In the genomic region with DNA sequence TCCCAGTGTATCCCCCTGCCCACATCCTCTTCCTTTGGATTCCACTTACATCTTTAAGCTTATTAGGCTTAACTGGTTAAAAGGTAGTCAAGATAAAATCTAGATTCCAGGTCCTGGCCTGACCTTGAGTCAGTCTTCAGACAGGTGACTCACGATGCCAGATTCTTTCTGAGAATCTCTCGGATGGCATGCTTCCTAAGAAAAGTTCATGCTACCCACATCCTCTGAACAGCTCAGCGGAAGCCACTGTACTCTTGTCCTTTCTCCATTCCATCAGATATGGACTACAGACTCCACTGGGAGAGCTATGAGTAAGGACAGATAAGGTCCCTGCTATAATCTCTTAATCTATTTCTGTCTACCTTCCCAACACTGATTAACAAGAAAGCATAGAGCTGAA, we compare ENCODE assay signal across 14 cellular contexts. TPM values are rescaled to one million over a fixed set of nuclear protein-coding genes. Genes with fewer than 3 reads are reported as not detected.
A peak's percentile ranks its signal among the peaks of the same experiment; 100 is the strongest.
DNase-seq lines count a peak whose midpoint lies in the region; ATAC-seq, FAIRE-seq and TF ChIP-seq lines count a peak whose summit lies in the region.
"Had no signal": no experiment of that assay in that cellular context is flagged by ENCODE, and none has a peak within 500 bp of the region (broad histone marks: within the 10 kb centered on the region; RNA-seq: fewer than 3 reads in every experiment).

No MANE protein-coding gene starts in this region.

- FAIRE-seq in small intestine (lab: Jason Lieb, UNC), result no peak

- no peak overlapping the region for H3K4me3 ChIP-seq in cardiac muscle cell
- no peak overlapping the region for H3K4me3 ChIP-seq in right atrium auricular region
- no peak overlapping the region for H3K4me3 ChIP-seq in fibroblast of mammary gland (ENCODE audit: control insufficient read depth, low read depth, low read length)
- no peak overlapping the region for H3K4me3 ChIP-seq in small intestine (ENCODE audit: low read depth in 1 of 2, low read length in 2 of 2)
- no peak overlapping the region for H3K4me3 ChIP-seq in transverse colon
- H3K4me3 ChIP-seq: neural progenitor cell, upper lobe of right lung had no signal

- intact Hi-C loops in transverse colon (cut with DNase I; ENCODE audit: low total_unique reads), result no loop called here

- TF ChIP-seq POLR2A in transverse colon (IDR thresholded peaks at IDR 0.05), result no peak

- peaks cover 6% of the 10 kb centered on the region for H3K36me3 ChIP-seq in cardiac muscle cell
- peaks cover 17% of the 10 kb centered on the region for H3K36me3 ChIP-seq in right atrium auricular region
- H3K36me3 ChIP-seq in small intestine (ENCODE audit: control insufficient read depth in 2 of 2, insufficient read depth in 2 of 2, low read length in 2 of 2), result peaks cover 2 to 3% of the 10 kb centered on the region in 2 donors
- peaks cover 0 to 12% (median 0%) of the 10 kb centered on the region in 4 donors for H3K36me3 ChIP-seq in transverse colon
- H3K36me3 ChIP-seq: neural progenitor cell had no signal

- peak; percentile 87 for ATAC-seq in SK-N-SH treated with all-trans-retinoic acid at 6 μM for 48 hours
- ATAC-seq: activated T-cell treated with anti-CD3 and anti-CD28 coated beads, Interleukin-2, amount 50 U/mL, for 4 hours; upper lobe of right lung had no signal

- TF ChIP-seq CTCF in cardiac muscle cell (IDR thresholded peaks at IDR 0.05; ENCODE audit: low read depth, low read length), result no peak
- no peak for TF ChIP-seq CTCF in right atrium auricular region (IDR thresholded peaks at IDR 0.05)
- no peak for TF ChIP-seq CTCF in fibroblast of mammary gland (conservative IDR thresholded peaks at IDR 0.05; ENCODE audit: control insufficient read depth, insufficient read depth, low read depth, low read length)
- TF ChIP-seq CTCF in transverse colon (IDR thresholded peaks at IDR 0.05), result no peak

- TF ChIP-seq EP300 in transverse colon (IDR thresholded peaks at IDR 0.05; ENCODE audit: low read depth), result no peak

- no peaks in the 10 kb centered on the region for H3K9me3 ChIP-seq in cardiac muscle cell (ENCODE audit: low read depth)
- H3K9me3 ChIP-seq in right atrium auricular region, result no peaks in the 10 kb centered on the region
- H3K9me3 ChIP-seq in small intestine (ENCODE audit: control insufficient read depth, low read depth), result no peaks in the 10 kb centered on the region
- H3K9me3 ChIP-seq in transverse colon, result no peaks in the 10 kb centered on the region
- H3K9me3 ChIP-seq: upper lobe of right lung had no signal

- H3K27ac ChIP-seq in cardiac muscle cell (peak overlapping the region; percentile 44), right atrium auricular region (no peak overlapping the region), small intestine (ENCODE audit: low read depth in 1 of 2, low read length in 1 of 2) (no peak overlapping the region), transverse colon (no peak overlapping the region)
- H3K27ac ChIP-seq: neural progenitor cell, upper lobe of right lung had no signal

- DNase-seq in cardiac muscle cell (ENCODE audit: low read depth in 1 of 2, low spot score in 1 of 2) (peak in 1 of 2 donors; percentile 66), right atrium auricular region (ENCODE audit: low spot score) (no peak), fibroblast of mammary gland (ENCODE audit: low read depth) (peak; percentile 92), small intestine (peak; percentile 74), transverse colon (no peak), C1 segment of cervical spinal cord (lab: John Stamatoyannopoulos, UW) (no peak), NCI-H1105 (lab: John Stamatoyannopoulos, UW) (no peak)
- DNase-seq: activated T-cell treated with anti-CD3 and anti-CD28 coated beads, Interleukin-2, amount 50 U/mL, for 4 hours; AML-193; cortex of kidney; NCI-H446 treated with DMSO at 0.1 percent for 48 hours; upper lobe of right lung had no signal

- H3K4me1 ChIP-seq in cardiac muscle cell (ENCODE audit: low read depth), result peaks cover 6% of the 10 kb centered on the region
- peaks cover 0 to 16% of the 10 kb centered on the region in 2 donors for H3K4me1 ChIP-seq in right atrium auricular region
- no peaks in the 10 kb centered on the region for H3K4me1 ChIP-seq in small intestine (ENCODE audit: control insufficient read depth in 2 of 2, insufficient read depth in 1 of 2, low read depth in 1 of 2, low read length in 1 of 2)
- H3K4me1 ChIP-seq in transverse colon, result peaks cover 0 to 7% (median 0%) of the 10 kb centered on the region in 4 donors
- H3K4me1 ChIP-seq: neural progenitor cell had no signal

- 25 to 65% (median 44%) methylated on average over 3 of the region's 3 CpGs for WGBS in small intestine, 3 donors
- 77 to 87% methylated on average over 2 to 3 of the region's 3 CpGs for WGBS in transverse colon (ENCODE audit: low coverage in 1 of 2), 2 donors

- no peaks in the 10 kb centered on the region for H3K27me3 ChIP-seq in cardiac muscle cell
- H3K27me3 ChIP-seq in right atrium auricular region, result no peaks in the 10 kb centered on the region
- H3K27me3 ChIP-seq in small intestine (ENCODE audit: control insufficient read depth in 2 of 2, insufficient read depth in 2 of 2, low read length in 2 of 2), result no peaks in the 10 kb centered on the region
- H3K27me3 ChIP-seq in transverse colon, result no peaks in the 10 kb centered on the region
- H3K27me3 ChIP-seq: neural progenitor cell, upper lobe of right lung had no signal

- in situ Hi-C loops in transverse colon (cut with MboI; ENCODE audit: low pct_ligation_motif_present in 1 of 4, low pct_unique_long_range_greater_than_20kb in 1 of 4, low sequenced_read_pairs in 3 of 4), result no loop called here

TF ChIP-seq in SK-N-SH treated with all-trans-retinoic acid at 6 μM for 48 hours, 23 proteins besides CTCF, POLR2A, EP300 and RAD21 (continues in another document):
- no peak for TF ChIP-seq PPARA (CRISPR knock-in tag; IDR thresholded peaks at IDR 0.05; ENCODE audit: borderline replicate concordance)
- TF ChIP-seq CSDC2 (CRISPR knock-in tag; IDR thresholded peaks at IDR 0.05), result no peak
- no peak for TF ChIP-seq ZNF70 (CRISPR knock-in tag; IDR thresholded peaks at IDR 0.05)
- no peak for TF ChIP-seq ZNF8 (CRISPR knock-in tag; IDR thresholded peaks at IDR 0.05)
- TF ChIP-seq, protein P1, sequence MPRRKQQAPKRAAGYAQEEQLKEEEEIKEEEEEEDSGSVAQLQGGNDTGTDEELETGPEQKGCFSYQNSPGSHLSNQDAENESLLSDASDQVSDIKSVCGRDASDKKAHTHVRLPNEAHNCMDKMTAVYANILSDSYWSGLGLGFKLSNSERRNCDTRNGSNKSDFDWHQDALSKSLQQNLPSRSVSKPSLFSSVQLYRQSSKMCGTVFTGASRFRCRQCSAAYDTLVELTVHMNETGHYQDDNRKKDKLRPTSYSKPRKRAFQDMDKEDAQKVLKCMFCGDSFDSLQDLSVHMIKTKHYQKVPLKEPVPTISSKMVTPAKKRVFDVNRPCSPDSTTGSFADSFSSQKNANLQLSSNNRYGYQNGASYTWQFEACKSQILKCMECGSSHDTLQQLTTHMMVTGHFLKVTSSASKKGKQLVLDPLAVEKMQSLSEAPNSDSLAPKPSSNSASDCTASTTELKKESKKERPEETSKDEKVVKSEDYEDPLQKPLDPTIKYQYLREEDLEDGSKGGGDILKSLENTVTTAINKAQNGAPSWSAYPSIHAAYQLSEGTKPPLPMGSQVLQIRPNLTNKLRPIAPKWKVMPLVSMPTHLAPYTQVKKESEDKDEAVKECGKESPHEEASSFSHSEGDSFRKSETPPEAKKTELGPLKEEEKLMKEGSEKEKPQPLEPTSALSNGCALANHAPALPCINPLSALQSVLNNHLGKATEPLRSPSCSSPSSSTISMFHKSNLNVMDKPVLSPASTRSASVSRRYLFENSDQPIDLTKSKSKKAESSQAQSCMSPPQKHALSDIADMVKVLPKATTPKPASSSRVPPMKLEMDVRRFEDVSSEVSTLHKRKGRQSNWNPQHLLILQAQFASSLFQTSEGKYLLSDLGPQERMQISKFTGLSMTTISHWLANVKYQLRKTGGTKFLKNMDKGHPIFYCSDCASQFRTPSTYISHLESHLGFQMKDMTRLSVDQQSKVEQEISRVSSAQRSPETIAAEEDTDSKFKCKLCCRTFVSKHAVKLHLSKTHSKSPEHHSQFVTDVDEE (CRISPR knock-in tag; IDR thresholded peaks at IDR 0.05), result no peak
- no peak for TF ChIP-seq ZNF565 (CRISPR knock-in tag; conservative IDR thresholded peaks at IDR 0.05; ENCODE audit: low read depth)
- no peak for TF ChIP-seq ESRRG (CRISPR knock-in tag; IDR thresholded peaks at IDR 0.05)
- no peak for TF ChIP-seq BACH2 (CRISPR knock-in tag; IDR thresholded peaks at IDR 0.05; ENCODE audit: borderline replicate concordance)
- TF ChIP-seq, protein P2, sequence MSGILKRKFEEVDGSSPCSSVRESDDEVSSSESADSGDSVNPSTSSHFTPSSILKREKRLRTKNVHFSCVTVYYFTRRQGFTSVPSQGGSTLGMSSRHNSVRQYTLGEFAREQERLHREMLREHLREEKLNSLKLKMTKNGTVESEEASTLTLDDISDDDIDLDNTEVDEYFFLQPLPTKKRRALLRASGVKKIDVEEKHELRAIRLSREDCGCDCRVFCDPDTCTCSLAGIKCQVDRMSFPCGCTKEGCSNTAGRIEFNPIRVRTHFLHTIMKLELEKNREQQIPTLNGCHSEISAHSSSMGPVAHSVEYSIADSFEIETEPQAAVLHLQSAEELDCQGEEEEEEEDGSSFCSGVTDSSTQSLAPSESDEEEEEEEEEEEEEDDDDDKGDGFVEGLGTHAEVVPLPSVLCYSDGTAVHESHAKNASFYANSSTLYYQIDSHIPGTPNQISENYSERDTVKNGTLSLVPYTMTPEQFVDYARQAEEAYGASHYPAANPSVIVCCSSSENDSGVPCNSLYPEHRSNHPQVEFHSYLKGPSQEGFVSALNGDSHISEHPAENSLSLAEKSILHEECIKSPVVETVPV (CRISPR knock-in tag; IDR thresholded peaks at IDR 0.05), result no peak
- no peak for TF ChIP-seq GLIS3 (CRISPR knock-in tag; IDR thresholded peaks at IDR 0.05)
- TF ChIP-seq RARB (CRISPR knock-in tag; IDR thresholded peaks at IDR 0.05), result no peak; the same call in 1 of the 2 replicates
- TF ChIP-seq ZFP3 (CRISPR knock-in tag; IDR thresholded peaks at IDR 0.05), result peak; percentile 51; the same call in 1 of the 2 replicates
- TF ChIP-seq TOX (CRISPR knock-in tag; IDR thresholded peaks at IDR 0.05; ENCODE audit: borderline replicate concordance), result no peak

RNA-seq across cellular contexts. Expression of a gene that starts 43.4 kb away (rescaled TPM):
- 13.1 and 22.9 TPM in 2 replicates for total RNA-seq in cardiac muscle cell
- polyA plus RNA-seq in cardiac muscle cell, result 13.6 and 21.9 TPM in 2 replicates
- total RNA-seq in right atrium auricular region, result 1 to 10 TPM; 5.8 to 8.2 TPM
- polyA plus RNA-seq in small intestine, result 10 to 100 TPM; 18.4 to 34.2 (median 21.8) TPM
- 10 to 100 TPM; 38.5 to 68.5 (median 48.0) TPM for total RNA-seq in transverse colon

Comparison
In these comparisons a context has a peak if more than half of its experiments do, and no peak if none do; other contexts are left out.
1. DNase-seq: peak in fibroblast of mammary gland (single experiment) and small intestine (single experiment); none in right atrium auricular region (single experiment), transverse colon (single experiment), C1 segment of cervical spinal cord (0 of 14) and NCI-H1105 (single experiment).